In genomic region chr1:90778487-90778886, GRCh38 we compare ENCODE assay signal across 26 cellular contexts.
DNase-seq lines count a peak whose midpoint lies in the region; ATAC-seq and TF ChIP-seq lines count a peak whose summit lies in the region.
"Had no signal": no experiment of that assay in that cellular context is flagged by ENCODE, and none has a peak within 500 bp of the region (broad histone marks: within the 10 kb centered on the region; RNA-seq: fewer than 3 reads in every experiment).

No MANE protein-coding gene starts in this region.

- H3K4me3 Mint-ChIP-seq in activated T-helper 17 cell treated with anti-CD3 and anti-CD28 coated beads, Interleukin-2, amount 50 U/mL, for 72 hours, result no peak overlapping the region
- H3K4me3 Mint-ChIP-seq: CD4-positive, alpha-beta memory T cell had no signal

- no peaks in the 10 kb centered on the region for H3K79me1 ChIP-seq in trophoblast cell (ENCODE audit: low read length)

- no peaks in the 10 kb centered on the region for H3K9me3 Mint-ChIP-seq in activated T-helper 17 cell treated with anti-CD3 and anti-CD28 coated beads, Interleukin-2, amount 50 U/mL, for 72 hours
- H3K9me3 Mint-ChIP-seq: CD4-positive, alpha-beta memory T cell had no signal

- H3K18ac ChIP-seq in trophoblast cell (ENCODE audit: low read length), result no peak overlapping the region

- intact Hi-C loops in lower lobe of right lung (cut with DNase I), result no loop called here

- no peak for TF ChIP-seq CTCF in lower lobe of right lung (IDR thresholded peaks at IDR 0.05)

- no peaks in the 10 kb centered on the region for H3K27me3 ChIP-seq in trophoblast cell (ENCODE audit: insufficient read depth, low read length)
- H3K27me3 ChIP-seq in lower lobe of right lung (ENCODE audit: low read depth), result no peaks in the 10 kb centered on the region

- H3K27ac Mint-ChIP-seq in activated T-helper 17 cell treated with anti-CD3 and anti-CD28 coated beads, Interleukin-2, amount 50 U/mL, for 72 hours, result no peak overlapping the region
- H3K27ac Mint-ChIP-seq: CD4-positive, alpha-beta memory T cell had no signal

- no peak overlapping the region for H3K14ac ChIP-seq in trophoblast cell (ENCODE audit: low read length)

- H3K4me1 Mint-ChIP-seq in activated T-helper 17 cell treated with anti-CD3 and anti-CD28 coated beads, Interleukin-2, amount 50 U/mL, for 72 hours, result no peaks in the 10 kb centered on the region

- no peak overlapping the region for H3K9ac ChIP-seq in trophoblast cell (ENCODE audit: low read length)

- H3K23ac ChIP-seq in trophoblast cell (ENCODE audit: low read length), result no peak overlapping the region

- H3K4me2 ChIP-seq in trophoblast cell (ENCODE audit: low read length), result no peak overlapping the region

- no peak overlapping the region for H2BK12ac ChIP-seq in trophoblast cell (ENCODE audit: low read length)

- H3K27ac ChIP-seq in trophoblast cell (ENCODE audit: low read depth, low read length), result no peak overlapping the region
- no peak overlapping the region for H3K27ac ChIP-seq in lower lobe of right lung
- H3K27ac ChIP-seq: SJSA1 had no signal

- no peak overlapping the region for H2BK5ac ChIP-seq in trophoblast cell (ENCODE audit: low read depth, low read length, poor library complexity)

- no peak overlapping the region for H4K91ac ChIP-seq in trophoblast cell (ENCODE audit: low read depth, low read length)

- H3K36me3 ChIP-seq in trophoblast cell (ENCODE audit: control insufficient read depth in 1 of 2, insufficient read depth in 2 of 2, low read length in 2 of 2), result no peaks in the 10 kb centered on the region
- no peaks in the 10 kb centered on the region for H3K36me3 ChIP-seq in lower lobe of right lung
- H3K36me3 ChIP-seq: SJSA1 had no signal

- peak; percentile 35 for ATAC-seq in activated T-helper 17 cell treated with anti-CD3 and anti-CD28 coated beads, Interleukin-2, amount 50 U/mL, for 72 hours (replicated peaks)
- ATAC-seq in lower lobe of right lung (no peak), HG02678 (IDR thresholded peaks at IDR 0.05; ENCODE audit: unreplicated experiment) (no peak)
- ATAC-seq: PC-3 had no signal

- H3K4me3 ChIP-seq in trophoblast cell (ENCODE audit: low read depth, low read length), result no peak overlapping the region
- no peak overlapping the region for H3K4me3 ChIP-seq in lower lobe of right lung
- H3K4me3 ChIP-seq: SJSA1 had no signal

- H2AK5ac ChIP-seq in trophoblast cell (ENCODE audit: low read length), result no peak overlapping the region

- DNase-seq in ELF-1 (ENCODE audit: low read depth, low spot score) (peak; percentile 14), M059J (ENCODE audit: low read depth) (peak; percentile 33), trophoblast cell (peak; percentile 44 to 85), lower lobe of right lung (no peak), NCI-H2107 treated with DMSO at 0.1 percent for 48 hours (lab: John Stamatoyannopoulos, UW; ENCODE audit: unreplicated experiment) (no peak)
- DNase-seq: C1 segment of cervical spinal cord; Caco-2; CD4-positive, alpha-beta memory T cell; DMS 273 treated with DMSO at 0.1 percent for 48 hours; DMS79; HCEC 1CT; KBM-7; MM.1S; NCI-H1417; NCI-H1694; NCI-H2081; NCI-H2171 treated with DMSO at 0.1 percent for 48 hours; NCI-H345; NCI-H510A treated with DMSO at 0.1 percent for 48 hours; NCI-H774; PC-3; Right ventricle myocardium superior; RPMI8226 had no signal

- H3K79me2 ChIP-seq in trophoblast cell (ENCODE audit: control insufficient read depth, insufficient read depth, low read length, poor library complexity), result no peaks in the 10 kb centered on the region

- no peak overlapping the region for H2AFZ ChIP-seq in trophoblast cell (ENCODE audit: insufficient read depth, low read length, poor library complexity)

- H4K12ac ChIP-seq in trophoblast cell (ENCODE audit: low read depth, low read length), result no peak overlapping the region

- H3K4me1 ChIP-seq in trophoblast cell (ENCODE audit: control insufficient read depth in 1 of 2, insufficient read depth in 2 of 2, low read length in 2 of 2) (peaks cover 3 to 7% of the 10 kb centered on the region in 2 experiments), lower lobe of right lung (no peaks in the 10 kb centered on the region)
- H3K4me1 ChIP-seq: Caco-2, SJSA1 had no signal

- H3K36me3 Mint-ChIP-seq in activated T-helper 17 cell treated with anti-CD3 and anti-CD28 coated beads, Interleukin-2, amount 50 U/mL, for 72 hours (ENCODE audit: low read depth), result no peaks in the 10 kb centered on the region
- H3K36me3 Mint-ChIP-seq: CD4-positive, alpha-beta memory T cell had no signal

- peaks cover 11% of the 10 kb centered on the region for H3K27me3 Mint-ChIP-seq in activated T-helper 17 cell treated with anti-CD3 and anti-CD28 coated beads, Interleukin-2, amount 50 U/mL, for 72 hours

- H3K4ac ChIP-seq in trophoblast cell (ENCODE audit: low read depth, low read length), result no peak overlapping the region

- H4K8ac ChIP-seq in trophoblast cell (ENCODE audit: low read depth, low read length), result no peak overlapping the region

- H3K9me3 ChIP-seq in trophoblast cell (ENCODE audit: insufficient read depth, low read depth, low read length) (no peaks in the 10 kb centered on the region), lower lobe of right lung (no peaks in the 10 kb centered on the region)
- H3K9me3 ChIP-seq: Caco-2, SJSA1 had no signal

- H2BK120ac ChIP-seq in trophoblast cell (ENCODE audit: insufficient read depth, low read length, poor library complexity), result no peak overlapping the region

Comparison
In these comparisons a context has a peak if more than half of its experiments do, and no peak if none do; other contexts are left out.
1. DNase-seq: peak in ELF-1 (single experiment), M059J (single experiment) and trophoblast cell (2 of 2); none in lower lobe of right lung (single experiment) and NCI-H2107 treated with DMSO at 0.1 percent for 48 hours (single experiment).